ENCODE assay signal across 22 cellular contexts in genomic region chr1:106960412-106960811, GRCh38.
A peak's percentile ranks its signal among the peaks of the same experiment; 100 is the strongest.
DNase-seq lines count a peak whose midpoint lies in the region; ATAC-seq and TF ChIP-seq lines count a peak whose summit lies in the region.
"Had no signal": no experiment of that assay in that cellular context is flagged by ENCODE, and none has a peak within 500 bp of the region (broad histone marks: within the 10 kb centered on the region; RNA-seq: fewer than 3 reads in every experiment).

No MANE protein-coding gene starts in this region.

- ATAC-seq in GM19351 (IDR thresholded peaks at IDR 0.05; ENCODE audit: unreplicated experiment) (peak; percentile 83), GM21723 (IDR thresholded peaks at IDR 0.05; ENCODE audit: unreplicated experiment) (peak; percentile 76), HG03103 (IDR thresholded peaks at IDR 0.05; ENCODE audit: low read depth, unreplicated experiment) (peak; percentile 83), HG03439 (IDR thresholded peaks at IDR 0.05; ENCODE audit: unreplicated experiment) (no peak)
- ATAC-seq: A549; activated CD4-positive, CD25-positive, alpha-beta regulatory T cell treated with anti-CD3 and anti-CD28 coated beads, Interleukin-2, amount 50 U/mL, for 24 hours; activated CD8-positive, alpha-beta T cell treated with anti-CD3 and anti-CD28 coated beads for 36 hours; activated naive CD8-positive, alpha-beta T cell treated with anti-CD3 and anti-CD28 coated beads, Interleukin-2, amount 50 U/mL, for 24 hours; Right ventricle myocardium inferior had no signal

- DNase-seq in GM12865 (ENCODE audit: low read depth) (peak; percentile 11), NCI-H2196 treated with DMSO at 0.1 percent for 48 hours (lab: John Stamatoyannopoulos, UW; ENCODE audit: unreplicated experiment) (no peak), DMS53 treated with DMSO at 0.1 percent for 48 hours (lab: John Stamatoyannopoulos, UW; ENCODE audit: unreplicated experiment) (no peak)
- DNase-seq in stimulated activated CD4-positive, alpha-beta T cell treated with anti-CD3 and anti-CD28 coated beads, Interleukin-4, amount 100 ng/mL, for 4 hours: no peak
- DNase-seq: activated CD8-positive, alpha-beta T cell treated with anti-CD3 and anti-CD28 coated beads for 36 hours; activated gamma-delta T cell; activated naive CD8-positive, alpha-beta T cell treated with anti-CD3 and anti-CD28 coated beads, Interleukin-2, amount 50 U/mL, for 24 hours; activated T-cell treated with anti-CD3 and anti-CD28 coated beads for 4 hours; brain microvascular endothelial cell; DND-41; MV-4-11; NCI-H526 treated with DMSO at 0.1 percent for 48 hours; OCI-M1; sigmoid colon; substantia nigra had no signal

- no peak overlapping the region for H3K4me3 ChIP-seq in GM12865 (ENCODE audit: low read depth, low read length)
- H3K4me3 ChIP-seq: A549, sigmoid colon had no signal

- TF ChIP-seq CTCF in GM12865 (IDR thresholded peaks at IDR 0.05; ENCODE audit: insufficient read depth, low read depth, low read length, missing control alignments): no peak
